8 cellular contexts compared by ENCODE assay signal in genomic region chr5:126594676-126595485, GRCh38. TPM values are rescaled to one million over a fixed set of nuclear protein-coding genes. Genes with fewer than 3 reads are reported as not detected.
DNase-seq lines count a peak whose midpoint lies in the region; ATAC-seq and TF ChIP-seq lines count a peak whose summit lies in the region.

Gene ALDH7A1, minus strand, starts transcription at chr5:126595219. Its CDS starts 21 bp downstream, at chr5:126595198.

- peaks cover 3% of the 10 kb centered on the region for H3K4me1 ChIP-seq in effector memory CD4-positive, alpha-beta T cell (ENCODE audit: control insufficient read depth, insufficient read depth, low read length, poor library complexity, severe bottlenecking)

- intact Hi-C loops in activated CD4-positive, alpha-beta memory T cell treated with anti-CD3 and anti-CD28 coated beads for 36 hours (cut with micrococcal nuclease) = no loop called here
- intact Hi-C loops in lower leg skin (cut with DNase I; ENCODE audit: low total_unique reads) = no loop called here

- no peak within 1 kb of the TSS for H3K27ac ChIP-seq in effector memory CD4-positive, alpha-beta T cell (ENCODE audit: insufficient read depth, low read length, poor library complexity, severe bottlenecking)

- H3K36me3 Mint-ChIP-seq in activated CD4-positive, alpha-beta memory T cell treated with anti-CD3 and anti-CD28 coated beads for 36 hours = no peaks in the 10 kb centered on the region

- peak within 1 kb of the TSS; percentile 75 for H3K4me3 Mint-ChIP-seq in activated CD4-positive, alpha-beta memory T cell treated with anti-CD3 and anti-CD28 coated beads for 36 hours

- ATAC-seq in HG02870 (IDR thresholded peaks at IDR 0.05; ENCODE audit: unreplicated experiment) = peak; percentile 80

- H3K4me1 Mint-ChIP-seq in activated CD4-positive, alpha-beta memory T cell treated with anti-CD3 and anti-CD28 coated beads for 36 hours (ENCODE audit: low read depth) = peaks cover 8% of the 10 kb centered on the region

- WGBS in lower leg skin, 2 donors = 0% methylated on average over 43 to 45 of the region's 49 CpGs

- no peaks in the 10 kb centered on the region for H3K36me3 ChIP-seq in effector memory CD4-positive, alpha-beta T cell (ENCODE audit: control insufficient read depth, insufficient read depth, low read length)

- peaks cover 13% of the 10 kb centered on the region for H3K27me3 Mint-ChIP-seq in activated CD4-positive, alpha-beta memory T cell treated with anti-CD3 and anti-CD28 coated beads for 36 hours

- no peak within 1 kb of the TSS for H3K27ac Mint-ChIP-seq in activated CD4-positive, alpha-beta memory T cell treated with anti-CD3 and anti-CD28 coated beads for 36 hours

- DNase-seq in NCI-H146 (lab: John Stamatoyannopoulos, UW) (peak; percentile 27), NCI-H146 treated with DMSO at 0.1 percent for 48 hours (lab: John Stamatoyannopoulos, UW; ENCODE audit: unreplicated experiment) (no peak), NCI-H2227 treated with DMSO at 0.1 percent for 48 hours (lab: John Stamatoyannopoulos, UW) (peak; percentile 79), lower leg skin (ENCODE audit: low spot score in 2 of 2) (peak; percentile 86 to 97)
- peak; percentile 55 for DNase-seq in activated CD4-positive, alpha-beta memory T cell treated with anti-CD3 and anti-CD28 coated beads for 36 hours
- peak in 1 of 3 donors; percentile 16 for DNase-seq in effector memory CD4-positive, alpha-beta T cell
- DNase-seq in stimulated activated CD4-positive, alpha-beta T cell treated with anti-CD3 and anti-CD28 coated beads, Interleukin-4, amount 100 ng/mL, for 1 hour = peak; percentile 47

- CTCF ChIA-PET in activated CD4-positive, alpha-beta memory T cell treated with anti-CD3 and anti-CD28 coated beads for 36 hours (lab: Charles Lee) = interaction anchor here (0.6 to 1.4 kb wide), 4 partner anchors 61 to 1575 kb away, joined by 3 to 5 read pairs (median 3); no protein-coding TSS in a partner anchor

- no peaks in the 10 kb centered on the region for H3K27me3 ChIP-seq in effector memory CD4-positive, alpha-beta T cell (replicated peaks; ENCODE audit: control insufficient read depth, insufficient read depth, low read length, poor library complexity, severe bottlenecking)

- no peak for TF ChIP-seq CTCF in lower leg skin (IDR thresholded peaks at IDR 0.05)

- H3K4me3 ChIP-seq in effector memory CD4-positive, alpha-beta T cell (ENCODE audit: insufficient read depth, low read depth, low read length, poor library complexity, severe bottlenecking) = peak within 1 kb of the TSS; percentile 62
- peak within 1 kb of the TSS; percentile 46 for H3K4me3 ChIP-seq in lower leg skin (ENCODE audit: low read depth, poor library complexity, severe bottlenecking)

- TF ChIP-seq POLR2A in lower leg skin (IDR thresholded peaks at IDR 0.05) = no peak

- no peaks in the 10 kb centered on the region for H3K9me3 Mint-ChIP-seq in activated CD4-positive, alpha-beta memory T cell treated with anti-CD3 and anti-CD28 coated beads for 36 hours

- H3K9me3 ChIP-seq in effector memory CD4-positive, alpha-beta T cell (ENCODE audit: control insufficient read depth, low read length) = no peaks in the 10 kb centered on the region

- POLR2A ChIA-PET in activated CD4-positive, alpha-beta memory T cell treated with anti-CD3 and anti-CD28 coated beads for 36 hours (lab: Charles Lee) = no interaction called here

RNA-seq across cellular contexts. Expression of gene ALDH7A1, which starts in this region (rescaled TPM):
- total RNA-seq in activated CD4-positive, alpha-beta memory T cell treated with anti-CD3 and anti-CD28 coated beads for 36 hours = 1 to 10 TPM; 5.3 to 5.7 TPM
- 10 to 100 TPM; 26.1 to 36.2 (median 31.4) TPM for total RNA-seq in lower leg skin

Comparison
In these comparisons a context has a peak if more than half of its experiments do, and no peak if none do; other contexts are left out.
1. RNA of gene ALDH7A1 (total RNA-seq): 26.1 to 36.2 TPM in lower leg skin; 5.3 to 5.7 TPM in activated CD4-positive, alpha-beta memory T cell treated with anti-CD3 and anti-CD28 coated beads for 36 hours; every median in the first group is over 4 times any median in the second.